In the genomic region with DNA sequence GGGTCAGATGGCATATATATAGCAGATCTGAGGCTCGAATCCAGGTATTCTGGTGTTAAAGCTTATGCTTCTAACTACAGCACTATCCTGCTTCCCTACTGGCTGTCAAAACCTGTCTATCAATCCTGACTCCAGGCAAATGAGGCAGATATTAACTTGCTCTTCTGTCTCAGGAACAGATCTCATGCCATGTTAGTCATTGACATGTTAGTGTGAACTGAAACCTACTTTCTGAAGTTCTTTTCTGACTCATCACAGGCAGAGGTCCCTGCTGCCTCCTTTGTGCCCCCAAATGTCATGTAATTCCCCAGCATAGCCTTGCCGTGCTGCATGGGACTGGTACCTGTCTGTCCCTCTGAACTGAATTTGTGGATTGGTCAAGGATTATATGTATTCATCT, we compare ENCODE assay signal across 11 cellular contexts.
DNase-seq lines count a peak whose midpoint lies in the region; ATAC-seq and TF ChIP-seq lines count a peak whose summit lies in the region.
"Had no signal": no experiment of that assay in that cellular context is flagged by ENCODE, and none has a peak within 500 bp of the region (broad histone marks: within the 10 kb centered on the region; RNA-seq: fewer than 3 reads in every experiment).

No MANE protein-coding gene starts in this region.

- H3K4me1 Mint-ChIP-seq in chondrocyte (ENCODE audit: low read depth) = peaks cover 12% of the 10 kb centered on the region

- in situ Hi-C loops in GM13976 (cut with MboI; ENCODE audit: low sequenced_read_pairs, unreplicated experiment) = loop anchor here (10.0 to 25.0 kb wide), 2 partner anchors 484 to 897 kb away; a partner anchor contains a TSS

- H3K27ac Mint-ChIP-seq in chondrocyte (ENCODE audit: unreplicated experiment) = no peak overlapping the region

- ATAC-seq in GM19463 (IDR thresholded peaks at IDR 0.05; ENCODE audit: unreplicated experiment) = peak; percentile 71
- ATAC-seq: left lobe of liver had no signal

- no peaks in the 10 kb centered on the region for H3K36me3 Mint-ChIP-seq in chondrocyte (ENCODE audit: low read depth)

- TF ChIP-seq CTCF in GM13976 (IDR thresholded peaks at IDR 0.05; ENCODE audit: borderline replicate concordance, control extremely low read depth, extremely low read depth, insufficient read depth, missing control alignments) (no peak), chondrocyte (IDR thresholded peaks at IDR 0.05) (no peak)

- H3K4me3 Mint-ChIP-seq in chondrocyte (ENCODE audit: unreplicated experiment) = no peak overlapping the region

- no peaks in the 10 kb centered on the region for H3K27me3 Mint-ChIP-seq in chondrocyte (ENCODE audit: low read depth)

- DNase-seq in GM13976 (ENCODE audit: low spot score) (peak; percentile 54), NCI-H460 (ENCODE audit: extremely low read depth, low read depth) (peak; percentile 87), hepatic stellate cell (ENCODE audit: low spot score) (peak; percentile 45), chondrocyte (ENCODE audit: low spot score) (no peak), NCI-H446 treated with DMSO at 0.1 percent for 48 hours (lab: John Stamatoyannopoulos, UW) (no peak), NCI-H1092 treated with DMSO at 0.1 percent for 48 hours (lab: John Stamatoyannopoulos, UW) (no peak)
- DNase-seq in central memory CD4-positive, alpha-beta T cell = no peak
- DNase-seq: DMS79 treated with DMSO at 0.1 percent for 48 hours, GOT3 had no signal

- no peaks in the 10 kb centered on the region for H3K9me3 Mint-ChIP-seq in chondrocyte (ENCODE audit: low read depth)

Comparison
In these comparisons a context has a peak if more than half of its experiments do, and no peak if none do; other contexts are left out.
1. DNase-seq: peak in GM13976 (single experiment), NCI-H460 (single experiment) and hepatic stellate cell (single experiment); none in chondrocyte (single experiment), NCI-H446 treated with DMSO at 0.1 percent for 48 hours (single experiment), NCI-H1092 treated with DMSO at 0.1 percent for 48 hours (single experiment) and central memory CD4-positive, alpha-beta T cell (single experiment).